ENCODE assay signal across 9 cellular contexts in the genomic region with DNA sequence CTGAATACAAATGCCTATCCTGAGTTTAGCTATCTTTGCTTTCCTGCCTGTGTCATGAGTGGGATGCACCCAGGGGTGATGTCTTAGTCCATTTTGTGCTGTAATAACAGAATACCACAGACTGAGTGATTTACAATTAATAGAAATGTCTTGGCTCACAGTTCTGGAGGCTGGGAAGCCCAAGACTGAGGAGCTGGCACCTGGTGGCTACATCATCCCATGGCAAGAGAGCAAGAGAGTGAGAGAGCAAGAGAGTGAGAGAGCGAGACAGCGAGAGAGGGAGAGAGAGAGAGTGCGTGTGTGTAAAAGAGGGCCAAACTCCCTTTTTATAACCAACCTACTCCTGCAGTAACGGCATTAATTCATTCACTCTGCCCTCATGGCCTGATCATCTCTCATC.
DNase-seq lines count a peak whose midpoint lies in the region; TF ChIP-seq lines count a peak whose summit lies in the region.
"Had no signal": no experiment of that assay in that cellular context is flagged by ENCODE, and none has a peak within 500 bp of the region (broad histone marks: within the 10 kb centered on the region; RNA-seq: fewer than 3 reads in every experiment).

No MANE protein-coding gene starts in this region.

- H3K27me3 ChIP-seq in tibial nerve: no peaks in the 10 kb centered on the region
- H3K27me3 ChIP-seq: BE2C had no signal

- H3K9me3 ChIP-seq in tibial nerve: no peaks in the 10 kb centered on the region
- H3K9me3 ChIP-seq: BE2C had no signal

- CTCF ChIA-PET in activated naive CD4-positive, alpha-beta T cell treated with anti-CD3 and anti-CD28 coated beads for 36 hours (lab: Charles Lee): interaction anchor here (1.0 to 2.3 kb wide), 4 partner anchors 22 to 61 kb away, joined by 3 to 7 read pairs (median 4); no protein-coding TSS in a partner anchor

- H3K9me3 Mint-ChIP-seq in activated naive CD4-positive, alpha-beta T cell treated with anti-CD3 and anti-CD28 coated beads for 36 hours: no peaks in the 10 kb centered on the region

- no peak overlapping the region for H3K4me3 Mint-ChIP-seq in activated naive CD4-positive, alpha-beta T cell treated with anti-CD3 and anti-CD28 coated beads for 36 hours

- no peak overlapping the region for H3K4me3 ChIP-seq in fibroblast of mammary gland (ENCODE audit: control insufficient read depth, low read depth, low read length)
- H3K4me3 ChIP-seq in tibial nerve: no peak overlapping the region

- H3K36me3 ChIP-seq in tibial nerve: no peaks in the 10 kb centered on the region
- H3K36me3 ChIP-seq: BE2C had no signal

- H3K27ac ChIP-seq in tibial nerve: peak overlapping the region in 3 of 4 donors; percentile 41 to 82 (median 62)
- no peak overlapping the region for H3K27ac ChIP-seq in caudate nucleus (ENCODE audit: low read depth, low read length)

- peaks cover 0 to 10% (median 4%) of the 10 kb centered on the region in 4 donors for H3K4me1 ChIP-seq in tibial nerve
- H3K4me1 ChIP-seq: BE2C had no signal

- no peak for TF ChIP-seq POLR2A in tibial nerve (IDR thresholded peaks at IDR 0.05)

- no peaks in the 10 kb centered on the region for H3K36me3 Mint-ChIP-seq in activated naive CD4-positive, alpha-beta T cell treated with anti-CD3 and anti-CD28 coated beads for 36 hours (ENCODE audit: low read depth)

- peak overlapping the region; percentile 78 for H3K27ac Mint-ChIP-seq in activated naive CD4-positive, alpha-beta T cell treated with anti-CD3 and anti-CD28 coated beads for 36 hours

- WGBS in tibial nerve, 2 donors: 85 to 88% methylated on average over 4 of the region's 4 CpGs

- H3K27me3 Mint-ChIP-seq in activated naive CD4-positive, alpha-beta T cell treated with anti-CD3 and anti-CD28 coated beads for 36 hours (ENCODE audit: low read depth): peaks cover 2% of the 10 kb centered on the region

- no peak for TF ChIP-seq CTCF in fibroblast of mammary gland (conservative IDR thresholded peaks at IDR 0.05; ENCODE audit: control insufficient read depth, insufficient read depth, low read depth, low read length)
- TF ChIP-seq CTCF in tibial nerve (IDR thresholded peaks at IDR 0.05): no peak

- peaks cover 35% of the 10 kb centered on the region for H3K4me1 Mint-ChIP-seq in activated naive CD4-positive, alpha-beta T cell treated with anti-CD3 and anti-CD28 coated beads for 36 hours (ENCODE audit: low read depth)

- no peak for TF ChIP-seq EP300 in tibial nerve (IDR thresholded peaks at IDR 0.05)

- no peak for DNase-seq in activated naive CD4-positive, alpha-beta T cell treated with anti-CD3 and anti-CD28 coated beads for 36 hours
- DNase-seq in activated naive CD4-positive, alpha-beta T cell treated with Interleukin-2 at 50 U/mL for 16 hours: no peak
- DNase-seq in RPMI8226: peak; percentile 61
- peak; percentile 57 for DNase-seq in fibroblast of mammary gland (ENCODE audit: low read depth)
- no peak for DNase-seq in tibial nerve (ENCODE audit: low spot score in 2 of 2)
- no peak for DNase-seq in DMS 273 treated with DMSO at 0.1 percent for 48 hours (lab: John Stamatoyannopoulos, UW)
- no peak for DNase-seq in caudate nucleus (lab: John Stamatoyannopoulos, UW)
- DNase-seq in NCI-H2029 treated with DMSO at 0.1 percent for 48 hours (lab: John Stamatoyannopoulos, UW): no peak
- DNase-seq: BE2C had no signal

- intact Hi-C loops in activated naive CD4-positive, alpha-beta T cell treated with anti-CD3 and anti-CD28 coated beads for 36 hours (cut with micrococcal nuclease): no loop called here

Comparison
In these comparisons a context has a peak if more than half of its experiments do, and no peak if none do; other contexts are left out.
1. DNase-seq: peak in RPMI8226 (single experiment) and fibroblast of mammary gland (single experiment); none in activated naive CD4-positive, alpha-beta T cell treated with anti-CD3 and anti-CD28 coated beads for 36 hours (single experiment), activated naive CD4-positive, alpha-beta T cell treated with Interleukin-2 at 50 U/mL for 16 hours (single experiment), tibial nerve (0 of 2), DMS 273 treated with DMSO at 0.1 percent for 48 hours (single experiment), caudate nucleus (0 of 61) and NCI-H2029 treated with DMSO at 0.1 percent for 48 hours (single experiment).